9 cellular contexts compared by ENCODE assay signal in genomic region chr5:78533356-78533755, GRCh38.
A peak's percentile ranks its signal among the peaks of the same experiment; 100 is the strongest.
DNase-seq lines count a peak whose midpoint lies in the region; ATAC-seq and TF ChIP-seq lines count a peak whose summit lies in the region.
"Had no signal": no experiment of that assay in that cellular context is flagged by ENCODE, and none has a peak within 500 bp of the region (broad histone marks: within the 10 kb centered on the region; RNA-seq: fewer than 3 reads in every experiment).

No MANE protein-coding gene starts in this region.

- intact Hi-C loops in CD14-positive monocyte (cut with micrococcal nuclease) (no loop called here), left lung (cut with DNase I) (loop anchor here in 1 of 2 donors (10.0 kb wide), 2 partner anchors 59 to 431 kb away; no protein-coding TSS in a partner anchor)

- TF ChIP-seq CTCF in CD14-positive monocyte (IDR thresholded peaks at IDR 0.05): peak; percentile 31
- peak; percentile 9; the same call in 1 of the 2 replicates for TF ChIP-seq CTCF in WI38 (IDR thresholded peaks at IDR 0.05; ENCODE audit: low read depth, low read length)
- peak; percentile 14 for TF ChIP-seq CTCF in liver (IDR thresholded peaks at IDR 0.05; ENCODE audit: low read depth, low read length, missing input control)
- no peak for TF ChIP-seq CTCF in left lung (IDR thresholded peaks at IDR 0.05)

- H3K4me3 ChIP-seq in WI38 (ENCODE audit: low read depth, low read length) (no peak overlapping the region), liver (ENCODE audit: low read depth in 1 of 3, low read length in 3 of 3) (no peak overlapping the region), left lung (no peak overlapping the region)
- H3K4me3 ChIP-seq: SK-N-MC had no signal

- ATAC-seq in left lung: no peak
- ATAC-seq in GM21447 (IDR thresholded peaks at IDR 0.05; ENCODE audit: unreplicated experiment): no peak

- no peaks in the 10 kb centered on the region for H3K9me3 Mint-ChIP-seq in CD14-positive monocyte

- H3K9ac ChIP-seq in liver (ENCODE audit: low read depth in 1 of 2, low read length in 2 of 2): no peak overlapping the region

- 76% methylated on average over 3 of the region's 3 CpGs for WGBS in liver

- peak overlapping the region in 6 of 7 donors; percentile 90 to 96 (median 94) for H3K27ac Mint-ChIP-seq in CD14-positive monocyte

- H3K27me3 Mint-ChIP-seq in CD14-positive monocyte (ENCODE audit: low read depth in 3 of 3): peaks cover 0 to 3% (median 1%) of the 10 kb centered on the region in 3 donors

- H3K4me1 ChIP-seq in liver (ENCODE audit: control insufficient read depth in 4 of 4, insufficient read depth in 4 of 4, low read length in 3 of 4): no peaks in the 10 kb centered on the region
- H3K4me1 ChIP-seq in left lung: peaks cover under 1 to 54% of the 10 kb centered on the region in 2 donors

- DNase-seq in CD14-positive monocyte (ENCODE audit: low spot score) (no peak), HT-29 (ENCODE audit: low spot score) (peak; percentile 39), ureter (ENCODE audit: low spot score) (no peak), left lung (no peak), NCI-H345 (lab: John Stamatoyannopoulos, UW) (no peak)

- peaks cover 6 to 14% of the 10 kb centered on the region in 2 donors for H3K36me3 Mint-ChIP-seq in CD14-positive monocyte

- peak; percentile 44 to 67 for TF ChIP-seq RAD21 in liver (IDR thresholded peaks at IDR 0.05)

- no peak overlapping the region for H3K4me3 Mint-ChIP-seq in CD14-positive monocyte

- H3K9me3 ChIP-seq in liver (ENCODE audit: control insufficient read depth in 4 of 4, low read length in 3 of 4) (no peaks in the 10 kb centered on the region), left lung (no peaks in the 10 kb centered on the region)

- H3K4me1 Mint-ChIP-seq in CD14-positive monocyte: peaks cover 59% of the 10 kb centered on the region

- H3K27ac ChIP-seq in liver (ENCODE audit: low read depth in 1 of 2, low read length in 2 of 2) (no peak overlapping the region), left lung (peak overlapping the region in 1 of 2 donors; percentile 75)
- H3K27ac ChIP-seq: SK-N-MC had no signal

- H3K36me3 ChIP-seq in liver (ENCODE audit: control insufficient read depth in 4 of 4, insufficient read depth in 3 of 4, low read depth in 1 of 4, low read length in 3 of 4) (no peaks in the 10 kb centered on the region), left lung (no peaks in the 10 kb centered on the region)

- H3K27me3 ChIP-seq in liver (ENCODE audit: control insufficient read depth in 4 of 4, insufficient read depth in 4 of 4, low read length in 3 of 4) (peaks cover 0 to 2% (median 0%) of the 10 kb centered on the region in 4 donors), left lung (no peaks in the 10 kb centered on the region)

TF ChIP-seq in liver, 16 proteins besides CTCF, POLR2A, EP300 and RAD21:
- TF ChIP-seq FOXA1 (IDR thresholded peaks at IDR 0.05): no peak
- no peak for TF ChIP-seq JUND (IDR thresholded peaks at IDR 0.05)
- TF ChIP-seq EGR1 (IDR thresholded peaks at IDR 0.05; ENCODE audit: low read depth in 2 of 2): no peak
- TF ChIP-seq ATF3 (IDR thresholded peaks at IDR 0.05): no peak

Comparison
In these comparisons a context has a peak if more than half of its experiments do, and no peak if none do; other contexts are left out.
1. CTCF ChIP-seq: peak in CD14-positive monocyte (single experiment), WI38 (single experiment) and liver (single experiment); none in left lung (0 of 2).